In genomic region chr7:27165089-27165654, GRCh38 we compare ENCODE assay signal across 8 cellular contexts. TPM values are rescaled to one million over a fixed set of nuclear protein-coding genes. Genes with fewer than 3 reads are reported as not detected.
DNase-seq lines count a peak whose midpoint lies in the region; ATAC-seq and TF ChIP-seq lines count a peak whose summit lies in the region.

TSS of gene HOXA9 (minus strand) at chr7:27165537. CDS start at chr7:27165457, 80 bp downstream.

- no peaks in the 10 kb centered on the region for H3K9me3 Mint-ChIP-seq in CD4-positive, alpha-beta T cell
- H3K9me3 Mint-ChIP-seq in natural killer cell treated with Interleukin-12 subunit alpha and Interleukin-12 subunit beta and Interleukin-15 and Interleukin-18, amount 100 ng/mL, for 72 hours: no peaks in the 10 kb centered on the region

- TF ChIP-seq CTCF in CD4-positive, alpha-beta T cell (IDR thresholded peaks at IDR 0.05): no peak
- no peak for TF ChIP-seq CTCF in LNCaP clone FGC (IDR thresholded peaks at IDR 0.05; ENCODE audit: control insufficient read depth, extremely low read depth, insufficient read depth)
- TF ChIP-seq CTCF in colonic mucosa (IDR thresholded peaks at IDR 0.05): no peak

- H3K27ac Mint-ChIP-seq in CD4-positive, alpha-beta T cell: peak within 1 kb of the TSS; percentile 77
- H3K27ac Mint-ChIP-seq in natural killer cell treated with Interleukin-12 subunit alpha and Interleukin-12 subunit beta and Interleukin-15 and Interleukin-18, amount 100 ng/mL, for 72 hours: peak within 1 kb of the TSS in 1 of 2 donors; percentile 47

- H3K4me1 Mint-ChIP-seq in CD4-positive, alpha-beta T cell (ENCODE audit: low read depth): peaks cover 42% of the 10 kb centered on the region
- H3K4me1 Mint-ChIP-seq in natural killer cell treated with Interleukin-12 subunit alpha and Interleukin-12 subunit beta and Interleukin-15 and Interleukin-18, amount 100 ng/mL, for 72 hours (ENCODE audit: low read depth in 2 of 2): peaks cover 27 to 29% of the 10 kb centered on the region in 2 donors

- peaks cover 89% of the 10 kb centered on the region for H3K27me3 Mint-ChIP-seq in CD4-positive, alpha-beta T cell
- peaks cover 47% of the 10 kb centered on the region in 2 donors for H3K27me3 Mint-ChIP-seq in natural killer cell treated with Interleukin-12 subunit alpha and Interleukin-12 subunit beta and Interleukin-15 and Interleukin-18, amount 100 ng/mL, for 72 hours

- peaks cover 4% of the 10 kb centered on the region for H3K36me3 Mint-ChIP-seq in CD4-positive, alpha-beta T cell (ENCODE audit: low read depth)
- H3K36me3 Mint-ChIP-seq in natural killer cell treated with Interleukin-12 subunit alpha and Interleukin-12 subunit beta and Interleukin-15 and Interleukin-18, amount 100 ng/mL, for 72 hours: peaks cover 6% of the 10 kb centered on the region

- intact Hi-C loops in CD4-positive, alpha-beta T cell (cut with DNase I, micrococcal nuclease): loop anchor here (10.0 kb wide), 4 partner anchors 870 to 1080 kb away; partner anchors contain the start of gene SNX10 (in 1 of the 2)
- intact Hi-C loops in colonic mucosa (cut with DNase I): loop anchor here (5.0 kb wide), 1 partner anchor 1308 kb away; no protein-coding TSS in a partner anchor

- no peak for DNase-seq in CD4-positive, alpha-beta T cell
- DNase-seq in LNCaP clone FGC (ENCODE audit: low read depth) (no peak), colonic mucosa (peak; percentile 90), NCI-H345 (lab: John Stamatoyannopoulos, UW) (no peak), NCI-H2227 treated with DMSO at 0.1 percent for 48 hours (lab: John Stamatoyannopoulos, UW) (no peak)
- DNase-seq in natural killer cell treated with Interleukin-12 subunit alpha and Interleukin-12 subunit beta and Interleukin-15 and Interleukin-18, amount 100 ng/mL, for 72 hours (ENCODE audit: low spot score): peak; percentile 62
- no peak for DNase-seq in stimulated activated CD4-positive, alpha-beta T cell treated with anti-CD3 and anti-CD28 coated beads, Interleukin-2, amount 100 ng/mL, for 24 hours

- H3K4me3 ChIP-seq in LNCaP clone FGC (ENCODE audit: low read depth, low read length) (peak within 1 kb of the TSS; percentile 9; the same call in 1 of the 2 replicates), colonic mucosa (peak within 1 kb of the TSS; percentile 64)

- H3K9ac ChIP-seq in colonic mucosa (ENCODE audit: low read depth in 2 of 2, low read length in 2 of 2): peak within 1 kb of the TSS; percentile 91 to 98

- no peaks in the 10 kb centered on the region for H3K9me3 ChIP-seq in CD4-positive, alpha-beta T cell (ENCODE audit: control insufficient read depth, low read length)
- H3K9me3 ChIP-seq in colonic mucosa: no peaks in the 10 kb centered on the region

- H3K27me3 ChIP-seq in CD4-positive, alpha-beta T cell (ENCODE audit: control insufficient read depth, insufficient read depth, low read length): peaks cover 95% of the 10 kb centered on the region
- peaks cover 7% of the 10 kb centered on the region for H3K27me3 ChIP-seq in colonic mucosa

- H3K36me3 ChIP-seq in colonic mucosa: no peaks in the 10 kb centered on the region

- peak within 1 kb of the TSS; percentile 56 for H3K4me3 Mint-ChIP-seq in CD4-positive, alpha-beta T cell
- peak within 1 kb of the TSS; percentile 75 for H3K4me3 Mint-ChIP-seq in natural killer cell treated with Interleukin-12 subunit alpha and Interleukin-12 subunit beta and Interleukin-15 and Interleukin-18, amount 100 ng/mL, for 72 hours

- CTCF ChIA-PET in CD4-positive, alpha-beta T cell (lab: Charles Lee): interaction anchor here (1.3 to 2.5 kb wide), 3 partner anchors 14 to 796 kb away, joined by 4 to 9 read pairs (median 6); no protein-coding TSS in a partner anchor

- POLR2A ChIA-PET in CD4-positive, alpha-beta T cell (lab: Charles Lee): interaction anchor here (0.7 to 1.3 kb wide), 2 partner anchors 9 to 25 kb away, joined by 3 read pairs; no protein-coding TSS in a partner anchor

- no peak for ATAC-seq in CD4-positive, alpha-beta T cell (ENCODE audit: poor library complexity)
- peak; percentile 53 to 58 for ATAC-seq in natural killer cell treated with Interleukin-12 subunit alpha and Interleukin-12 subunit beta and Interleukin-15 and Interleukin-18, amount 100 ng/mL, for 72 hours
- no peak for ATAC-seq in GM18519 (IDR thresholded peaks at IDR 0.05; ENCODE audit: low FRiP score, unreplicated experiment)

- no peaks in the 10 kb centered on the region for H3K4me1 ChIP-seq in colonic mucosa

- H3K27ac ChIP-seq in CD4-positive, alpha-beta T cell (ENCODE audit: low read depth, low read length): no peak within 1 kb of the TSS
- H3K27ac ChIP-seq in colonic mucosa: peak within 1 kb of the TSS; percentile 94

RNA-seq across cellular contexts. Expression of gene HOXA9, which starts in this region (rescaled TPM):
- not detected for total RNA-seq in CD4-positive, alpha-beta T cell
- total RNA-seq in colonic mucosa: 10 to 100 TPM; 19.5 to 22.1 TPM
- total RNA-seq in natural killer cell treated with Interleukin-12 subunit alpha and Interleukin-12 subunit beta and Interleukin-15 and Interleukin-18, amount 100 ng/mL, for 72 hours: 1 to 10 TPM in 1 of 2 donors, not detected in 1; 2.4 TPM

Comparison
In these comparisons a context has a peak if more than half of its experiments do, and no peak if none do; other contexts are left out.
1. RNA of gene HOXA9 (total RNA-seq): 19.5 to 22.1 TPM in colonic mucosa; 2.4 TPM in natural killer cell treated with Interleukin-12 subunit alpha and Interleukin-12 subunit beta and Interleukin-15 and Interleukin-18, amount 100 ng/mL, for 72 hours and not detected in CD4-positive, alpha-beta T cell; every median in the first group is over 4 times any median in the second.
2. ATAC-seq: peak in natural killer cell treated with Interleukin-12 subunit alpha and Interleukin-12 subunit beta and Interleukin-15 and Interleukin-18, amount 100 ng/mL, for 72 hours (2 of 2); none in CD4-positive, alpha-beta T cell (single experiment) and GM18519 (single experiment).
3. DNase-seq: peak in colonic mucosa (single experiment) and natural killer cell treated with Interleukin-12 subunit alpha and Interleukin-12 subunit beta and Interleukin-15 and Interleukin-18, amount 100 ng/mL, for 72 hours (single experiment); none in CD4-positive, alpha-beta T cell (0 of 10), LNCaP clone FGC (single experiment), NCI-H345 (single experiment), NCI-H2227 treated with DMSO at 0.1 percent for 48 hours (single experiment) and stimulated activated CD4-positive, alpha-beta T cell treated with anti-CD3 and anti-CD28 coated beads, Interleukin-2, amount 100 ng/mL, for 24 hours (0 of 2).